22 cellular contexts compared by ENCODE assay signal in the genomic region with DNA sequence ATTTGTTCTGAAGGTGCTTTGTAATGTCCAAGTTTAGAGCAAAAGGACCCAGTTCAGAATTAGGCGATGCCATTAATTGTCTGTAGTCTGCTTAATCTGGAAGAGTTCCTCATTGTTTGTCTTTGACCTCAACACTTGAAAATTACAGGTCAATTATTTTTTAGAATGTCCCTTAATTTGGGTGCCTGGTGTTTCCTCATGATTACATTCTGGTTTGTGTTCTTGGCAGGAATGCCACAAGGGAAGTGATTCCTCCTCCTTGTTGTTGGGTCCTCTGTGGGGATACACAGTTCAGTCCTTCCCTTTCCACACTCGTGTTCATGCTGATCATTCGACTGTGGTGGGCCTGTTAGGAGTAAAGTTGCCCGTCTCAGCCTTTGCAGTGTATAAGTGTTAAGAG.
DNase-seq lines count a peak whose midpoint lies in the region; ATAC-seq and TF ChIP-seq lines count a peak whose summit lies in the region.
"Had no signal": no experiment of that assay in that cellular context is flagged by ENCODE, and none has a peak within 500 bp of the region (broad histone marks: within the 10 kb centered on the region; RNA-seq: fewer than 3 reads in every experiment).

No MANE protein-coding gene starts in this region.

- no peak overlapping the region for H3K9ac ChIP-seq in neural progenitor cell

- no peak overlapping the region for H3K4me2 ChIP-seq in neural progenitor cell

- intact Hi-C loops in activated CD4-positive, alpha-beta memory T cell treated with anti-CD3 and anti-CD28 coated beads for 36 hours (cut with micrococcal nuclease), result no loop called here
- intact Hi-C loops in sigmoid colon (cut with DNase I), result no loop called here

- ATAC-seq in gastroesophageal sphincter, result peak; percentile 36
- ATAC-seq: SK-N-SH treated with all-trans-retinoic acid at 6 μM for 48 hours had no signal

- no peaks in the 10 kb centered on the region for H3K9me3 Mint-ChIP-seq in activated CD4-positive, alpha-beta memory T cell treated with anti-CD3 and anti-CD28 coated beads, Interleukin-2, amount 10 ng/mL, durations not matched to agents 7 days and 5 days
- no peaks in the 10 kb centered on the region for H3K9me3 Mint-ChIP-seq in activated CD4-positive, alpha-beta memory T cell treated with anti-CD3 and anti-CD28 coated beads for 36 hours
- no peaks in the 10 kb centered on the region for H3K9me3 Mint-ChIP-seq in IgD-negative memory B cell
- no peaks in the 10 kb centered on the region for H3K9me3 Mint-ChIP-seq in osteocyte (ENCODE audit: unreplicated experiment)
- H3K9me3 Mint-ChIP-seq in neural progenitor cell, result peaks cover 3% of the 10 kb centered on the region
- H3K9me3 Mint-ChIP-seq: mesothelial cell of epicardium had no signal

- H3K79me2 ChIP-seq in neural progenitor cell (ENCODE audit: low read depth), result peaks cover 94% of the 10 kb centered on the region

- no peak overlapping the region for H3K4me3 ChIP-seq in gastroesophageal sphincter
- no peak overlapping the region for H3K4me3 ChIP-seq in sigmoid colon
- H3K4me3 ChIP-seq in neural progenitor cell, result no peak overlapping the region
- H3K4me3 ChIP-seq: adrenal gland, HAP-1, Peyer's patch, upper lobe of right lung had no signal

- peaks cover 39% of the 10 kb centered on the region for H3K4me1 Mint-ChIP-seq in activated CD4-positive, alpha-beta memory T cell treated with anti-CD3 and anti-CD28 coated beads, Interleukin-2, amount 10 ng/mL, durations not matched to agents 7 days and 5 days
- peaks cover 47% of the 10 kb centered on the region for H3K4me1 Mint-ChIP-seq in activated CD4-positive, alpha-beta memory T cell treated with anti-CD3 and anti-CD28 coated beads for 36 hours (ENCODE audit: low read depth)
- H3K4me1 Mint-ChIP-seq in IgD-negative memory B cell (peaks cover 39 to 48% (median 40%) of the 10 kb centered on the region in 3 donors), osteocyte (ENCODE audit: unreplicated experiment) (peaks cover 16% of the 10 kb centered on the region), neural progenitor cell (peaks cover 14% of the 10 kb centered on the region)

- TF ChIP-seq POLR2A in gastroesophageal sphincter (IDR thresholded peaks at IDR 0.05) (no peak), sigmoid colon (IDR thresholded peaks at IDR 0.05) (no peak)

- peak overlapping the region in 3 of 4 donors; percentile 25 to 67 (median 64) for H3K27ac ChIP-seq in gastroesophageal sphincter
- H3K27ac ChIP-seq in sigmoid colon, result peak overlapping the region in 3 of 4 donors; percentile 7 to 43 (median 17)
- H3K27ac ChIP-seq in neural progenitor cell, result no peak overlapping the region
- H3K27ac ChIP-seq: adrenal gland, upper lobe of right lung had no signal

- no peak overlapping the region for H3K4me3 Mint-ChIP-seq in activated CD4-positive, alpha-beta memory T cell treated with anti-CD3 and anti-CD28 coated beads, Interleukin-2, amount 10 ng/mL, durations not matched to agents 7 days and 5 days
- H3K4me3 Mint-ChIP-seq in activated CD4-positive, alpha-beta memory T cell treated with anti-CD3 and anti-CD28 coated beads for 36 hours, result no peak overlapping the region
- H3K4me3 Mint-ChIP-seq in IgD-negative memory B cell, result peak overlapping the region in 1 of 4 donors; percentile 67
- H3K4me3 Mint-ChIP-seq in osteocyte (ENCODE audit: unreplicated experiment), result no peak overlapping the region
- H3K4me3 Mint-ChIP-seq in neural progenitor cell, result no peak overlapping the region
- H3K4me3 Mint-ChIP-seq: mesothelial cell of epicardium had no signal

- H3K36me3 ChIP-seq in gastroesophageal sphincter (peaks cover 0 to 5% of the 10 kb centered on the region in 2 donors), sigmoid colon (no peaks in the 10 kb centered on the region), neural progenitor cell (no peaks in the 10 kb centered on the region)
- H3K36me3 ChIP-seq: adrenal gland, HAP-1 had no signal

- no peak for TF ChIP-seq EP300 in gastroesophageal sphincter (IDR thresholded peaks at IDR 0.05)
- no peak for TF ChIP-seq EP300 in sigmoid colon (IDR thresholded peaks at IDR 0.05)

- 85 to 92% methylated on average over 2 to 4 of the region's 4 CpGs for WGBS in gastroesophageal sphincter (ENCODE audit: low coverage in 1 of 2), 2 donors
- 85 to 93% methylated on average over 4 of the region's 4 CpGs for WGBS in sigmoid colon, 2 donors

- no peaks in the 10 kb centered on the region for H3K27me3 ChIP-seq in gastroesophageal sphincter
- no peaks in the 10 kb centered on the region for H3K27me3 ChIP-seq in sigmoid colon
- no peaks in the 10 kb centered on the region for H3K27me3 ChIP-seq in neural progenitor cell
- H3K27me3 ChIP-seq: adrenal gland, Peyer's patch, upper lobe of right lung had no signal

- H4K20me1 ChIP-seq in neural progenitor cell (ENCODE audit: low read depth), result peaks cover 48% of the 10 kb centered on the region

- CTCF ChIA-PET in activated CD4-positive, alpha-beta memory T cell treated with anti-CD3 and anti-CD28 coated beads, Interleukin-2, amount 10 ng/mL, durations not matched to agents 7 days and 5 days (lab: Charles Lee), result no interaction called here
- CTCF ChIA-PET in activated CD4-positive, alpha-beta memory T cell treated with anti-CD3 and anti-CD28 coated beads for 36 hours (lab: Charles Lee), result no interaction called here

- TF ChIP-seq CTCF in gastroesophageal sphincter (IDR thresholded peaks at IDR 0.05) (no peak), sigmoid colon (IDR thresholded peaks at IDR 0.05) (no peak), osteocyte (IDR thresholded peaks at IDR 0.05) (no peak), neural progenitor cell (IDR thresholded peaks at IDR 0.05) (no peak)

- H3K9me3 ChIP-seq in gastroesophageal sphincter (no peaks in the 10 kb centered on the region), sigmoid colon (no peaks in the 10 kb centered on the region), neural progenitor cell (ENCODE audit: low read depth) (no peaks in the 10 kb centered on the region)
- H3K9me3 ChIP-seq: adrenal gland, HAP-1, Peyer's patch, upper lobe of right lung had no signal

- peaks cover 11% of the 10 kb centered on the region for H3F3A ChIP-seq in neural progenitor cell (ENCODE audit: low read depth)

- POLR2A ChIA-PET in activated CD4-positive, alpha-beta memory T cell treated with anti-CD3 and anti-CD28 coated beads, Interleukin-2, amount 10 ng/mL, durations not matched to agents 7 days and 5 days (lab: Charles Lee), result no interaction called here
- POLR2A ChIA-PET in activated CD4-positive, alpha-beta memory T cell treated with anti-CD3 and anti-CD28 coated beads for 36 hours (lab: Charles Lee), result no interaction called here

- DNase-seq in activated CD4-positive, alpha-beta memory T cell treated with anti-CD3 and anti-CD28 coated beads, Interleukin-2, amount 10 ng/mL, durations not matched to agents 7 days and 5 days, result no peak
- no peak for DNase-seq in activated CD4-positive, alpha-beta memory T cell treated with anti-CD3 and anti-CD28 coated beads for 36 hours
- DNase-seq in sigmoid colon (no peak), cerebellar cortex (ENCODE audit: low spot score) (no peak), osteocyte (ENCODE audit: extremely low spot score, unreplicated experiment) (no peak), neural progenitor cell (ENCODE audit: low spot score) (no peak)
- DNase-seq: activated CD4-positive, CD25-positive, alpha-beta regulatory T cell; adrenal gland; Calu3; kidney glomerular epithelial cell; NCI-H1105; NCI-H2081; NCI-H510A; Peyer's patch; stimulated activated CD4-positive, alpha-beta T cell treated with anti-CD3 and anti-CD28 coated beads, Interleukin-4, amount 100 ng/mL, for 4 hours; T-helper 9 cell; upper lobe of right lung had no signal

- H3K27ac Mint-ChIP-seq in activated CD4-positive, alpha-beta memory T cell treated with anti-CD3 and anti-CD28 coated beads, Interleukin-2, amount 10 ng/mL, durations not matched to agents 7 days and 5 days, result peak overlapping the region; percentile 53
- no peak overlapping the region for H3K27ac Mint-ChIP-seq in activated CD4-positive, alpha-beta memory T cell treated with anti-CD3 and anti-CD28 coated beads for 36 hours
- H3K27ac Mint-ChIP-seq in IgD-negative memory B cell (peak overlapping the region in 2 of 3 donors; percentile 44 to 86), osteocyte (ENCODE audit: unreplicated experiment) (no peak overlapping the region), neural progenitor cell (no peak overlapping the region)
- H3K27ac Mint-ChIP-seq: mesothelial cell of epicardium had no signal

- H3K4me1 ChIP-seq in gastroesophageal sphincter (peaks cover 3 to 66% (median 5%) of the 10 kb centered on the region in 3 donors), sigmoid colon (peaks cover 0 to 39% (median 6%) of the 10 kb centered on the region in 4 donors), neural progenitor cell (peaks cover 38% of the 10 kb centered on the region)
- H3K4me1 ChIP-seq: upper lobe of right lung had no signal

- H2AFZ ChIP-seq in neural progenitor cell (replicated peaks), result no peak overlapping the region

- peaks cover 24% of the 10 kb centered on the region for H3K36me3 Mint-ChIP-seq in activated CD4-positive, alpha-beta memory T cell treated with anti-CD3 and anti-CD28 coated beads, Interleukin-2, amount 10 ng/mL, durations not matched to agents 7 days and 5 days (ENCODE audit: low read depth)
- H3K36me3 Mint-ChIP-seq in activated CD4-positive, alpha-beta memory T cell treated with anti-CD3 and anti-CD28 coated beads for 36 hours, result peaks cover 29% of the 10 kb centered on the region
- H3K36me3 Mint-ChIP-seq in IgD-negative memory B cell (peaks cover 10% of the 10 kb centered on the region), osteocyte (ENCODE audit: unreplicated experiment) (peaks cover 10% of the 10 kb centered on the region), neural progenitor cell (peaks cover 33% of the 10 kb centered on the region)

- H3K27me3 Mint-ChIP-seq in activated CD4-positive, alpha-beta memory T cell treated with anti-CD3 and anti-CD28 coated beads, Interleukin-2, amount 10 ng/mL, durations not matched to agents 7 days and 5 days, result no peaks in the 10 kb centered on the region
- H3K27me3 Mint-ChIP-seq in activated CD4-positive, alpha-beta memory T cell treated with anti-CD3 and anti-CD28 coated beads for 36 hours, result no peaks in the 10 kb centered on the region
- no peaks in the 10 kb centered on the region for H3K27me3 Mint-ChIP-seq in IgD-negative memory B cell
- H3K27me3 Mint-ChIP-seq in osteocyte (ENCODE audit: unreplicated experiment), result no peaks in the 10 kb centered on the region
- H3K27me3 Mint-ChIP-seq in neural progenitor cell (ENCODE audit: insufficient read depth, low read depth), result peaks cover 6% of the 10 kb centered on the region

Comparison
In these comparisons a context has a peak if more than half of its experiments do, and no peak if none do; other contexts are left out.
1. H3K27ac Mint-ChIP-seq: peak in activated CD4-positive, alpha-beta memory T cell treated with anti-CD3 and anti-CD28 coated beads, Interleukin-2, amount 10 ng/mL, durations not matched to agents 7 days and 5 days (single experiment) and IgD-negative memory B cell (2 of 3); none in activated CD4-positive, alpha-beta memory T cell treated with anti-CD3 and anti-CD28 coated beads for 36 hours (single experiment), osteocyte (single experiment) and neural progenitor cell (single experiment).